ENCODE assay signal across 18 cellular contexts in the genomic region with DNA sequence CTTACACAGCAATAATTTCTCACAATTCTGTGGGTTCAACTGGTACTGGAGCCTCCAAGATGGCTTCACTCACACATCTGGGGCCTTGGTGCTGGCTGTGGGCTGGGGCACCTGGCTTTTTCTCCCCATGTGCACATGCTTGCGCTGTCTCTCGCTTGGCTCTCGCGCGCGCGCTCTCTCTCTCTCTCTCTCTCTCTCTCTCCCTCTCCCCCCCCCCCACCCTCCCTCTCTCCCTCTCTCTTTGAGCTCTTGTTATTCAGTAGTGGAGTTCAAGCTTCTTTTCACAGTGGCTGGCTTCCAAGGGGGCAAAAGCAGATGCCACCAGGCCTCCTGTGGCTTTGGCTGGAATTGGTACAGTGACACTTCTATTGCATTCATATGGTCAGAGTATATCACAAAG. TPM values are rescaled to one million over a fixed set of nuclear protein-coding genes. Genes with fewer than 3 reads are reported as not detected.
DNase-seq lines count a peak whose midpoint lies in the region; FAIRE-seq and TF ChIP-seq lines count a peak whose summit lies in the region.
"Had no signal": no experiment of that assay in that cellular context is flagged by ENCODE, and none has a peak within 500 bp of the region (broad histone marks: within the 10 kb centered on the region; RNA-seq: fewer than 3 reads in every experiment).

No MANE protein-coding gene starts in this region.

- H3K27me3 Mint-ChIP-seq in endodermal cell (ENCODE audit: insufficient read depth) = no peaks in the 10 kb centered on the region

- DNase-seq in ELF-1 (ENCODE audit: low read depth, low spot score) = peak; percentile 55
- DNase-seq in endodermal cell = peak; percentile 50
- peak; percentile 34 for DNase-seq in pons (ENCODE audit: low spot score)
- no peak for DNase-seq in GM20000 (ENCODE audit: low spot score)
- no peak for DNase-seq in kidney
- no peak for DNase-seq in dermis blood vessel endothelial cell
- DNase-seq: DMS153, EL, NCI-H1417, NCI-H187 treated with DMSO at 0.1 percent for 48 hours, NCI-H2171, NCI-H524 had no signal

- H3K27me3 ChIP-seq in HUES6 (ENCODE audit: control insufficient read depth, insufficient read depth, low read length) = no peaks in the 10 kb centered on the region
- H3K27me3 ChIP-seq in endodermal cell (ENCODE audit: control insufficient read depth, insufficient read depth, low read length, poor library complexity, severe bottlenecking) = no peaks in the 10 kb centered on the region

- H3K9me3 ChIP-seq in HUES6 (ENCODE audit: control insufficient read depth, insufficient read depth, low read depth, low read length) (no peaks in the 10 kb centered on the region), endodermal cell (ENCODE audit: control insufficient read depth, low read length) (no peaks in the 10 kb centered on the region), kidney (ENCODE audit: control insufficient read depth in 1 of 2, low read length in 2 of 2) (no peaks in the 10 kb centered on the region)

- H3K4me3 ChIP-seq in HUES6 (ENCODE audit: low read depth, low read length) (peak overlapping the region; percentile 18; the same call in 1 of the 2 replicates), endodermal cell (ENCODE audit: low read length) (no peak overlapping the region), kidney (ENCODE audit: low read length in 2 of 2) (no peak overlapping the region)
- H3K4me3 ChIP-seq: K562 had no signal

- H3K9me3 Mint-ChIP-seq in endodermal cell = no peaks in the 10 kb centered on the region

- H3K4me1 ChIP-seq in HUES6 (ENCODE audit: control insufficient read depth, insufficient read depth, low read length) (peaks cover 40% of the 10 kb centered on the region), endodermal cell (ENCODE audit: control insufficient read depth, insufficient read depth, low read length) (no peaks in the 10 kb centered on the region), kidney (ENCODE audit: control insufficient read depth in 1 of 2, insufficient read depth in 1 of 2, low read depth in 1 of 2, low read length in 2 of 2) (no peaks in the 10 kb centered on the region)

- peaks cover 25% of the 10 kb centered on the region for H3K4me1 Mint-ChIP-seq in endodermal cell

- H3K27ac ChIP-seq in HUES6 (ENCODE audit: low read depth, low read length) (0 out of 2 replicates have a peak overlapping the region, but pooled peaks have one; percentile 47), endodermal cell (ENCODE audit: low read depth, low read length) (no peak overlapping the region), kidney (ENCODE audit: low read depth in 2 of 2, low read length in 2 of 2) (no peak overlapping the region)
- H3K27ac ChIP-seq: C4-2B, HL-60 had no signal

- H3K9ac ChIP-seq in HUES6 (ENCODE audit: low read length) (no peak overlapping the region), endodermal cell (ENCODE audit: extremely low read depth, low read length, poor library complexity, severe bottlenecking) (no peak overlapping the region), kidney (ENCODE audit: low read length in 2 of 2) (no peak overlapping the region)

- 100% methylated on average over 2 of the region's 7 CpGs; no CpG with 5 or more reads in 1 of the 2 experiments for WGBS in endodermal cell (ENCODE audit: insufficient coverage in 1 of 2, insufficient read length in 1 of 2), 2 experiments

- no peak for FAIRE-seq in kidney (lab: Jason Lieb, UNC)
- FAIRE-seq: HTR-8/SVneo, K562 had no signal

- H3K36me3 Mint-ChIP-seq in endodermal cell (ENCODE audit: low read depth) = peaks cover 9% of the 10 kb centered on the region

- intact Hi-C loops in kidney (cut with DNase I) = no loop called here

- no peak overlapping the region for H3K27ac Mint-ChIP-seq in endodermal cell

- TF ChIP-seq CTCF in endodermal cell (conservative IDR thresholded peaks at IDR 0.05) (no peak), GM20000 (IDR thresholded peaks at IDR 0.05; ENCODE audit: extremely low read depth, missing control alignments) (no peak), kidney (IDR thresholded peaks at IDR 0.05; ENCODE audit: borderline replicate concordance, extremely low read depth, insufficient read depth) (no peak)

- no peak overlapping the region for H3K4me3 Mint-ChIP-seq in endodermal cell

- H3K36me3 ChIP-seq in HUES6 (ENCODE audit: control insufficient read depth, insufficient read depth, low read length) (peaks cover 5% of the 10 kb centered on the region; the same call in 1 of the 2 replicates), endodermal cell (ENCODE audit: control insufficient read depth, insufficient read depth, low read length) (peaks cover 5% of the 10 kb centered on the region), kidney (ENCODE audit: control insufficient read depth in 1 of 2, insufficient read depth in 2 of 2, low read length in 2 of 2) (no peaks in the 10 kb centered on the region)

RNA-seq across cellular contexts. Expression of gene TBCC, which starts 10.8 kb away (rescaled TPM):
- 10 to 100 TPM; 16.7 to 21.9 TPM for total RNA-seq in endodermal cell
- 28.6 TPM for polyA plus RNA-seq in endodermal cell (2013, experiment 1 of 2)
- 21.4 TPM for polyA plus RNA-seq in endodermal cell (2013, experiment 2 of 2)
- 21.2 TPM for total RNA-seq in kidney
- polyA plus RNA-seq in kidney (ENCODE audit: insufficient read depth, low read depth, low replicate concordance) = 17.6 TPM
- total RNA-seq in dermis blood vessel endothelial cell = 41.9 and 53.4 TPM in 2 replicates

RNA-seq across cellular contexts. Expression of gene BICRAL, which starts 25.1 kb away (rescaled TPM):
- total RNA-seq in endodermal cell = 10 to 100 TPM; 11.6 to 14.9 TPM
- 7.7 TPM for polyA plus RNA-seq in endodermal cell (2013, experiment 1 of 2)
- polyA plus RNA-seq in endodermal cell (2013, experiment 2 of 2) = 6.8 TPM
- total RNA-seq in kidney = 20.9 TPM
- polyA plus RNA-seq in kidney (ENCODE audit: insufficient read depth, low read depth, low replicate concordance) = 2.7 TPM
- total RNA-seq in dermis blood vessel endothelial cell = 4.9 and 6.8 TPM in 2 replicates

RNA-seq across cellular contexts. Expression of gene PRPH2, which starts 34.3 kb away (rescaled TPM):
- total RNA-seq in endodermal cell (under 1 TPM; 0.35 to 0.40 TPM), kidney (1.6 TPM), dermis blood vessel endothelial cell (0.17 and 2.0 TPM in 2 replicates)
- polyA plus RNA-seq in endodermal cell (2013, experiment 1 of 2) = 0.11 TPM
- polyA plus RNA-seq in endodermal cell (2013, experiment 2 of 2) = not detected
- 0.75 TPM for polyA plus RNA-seq in kidney (ENCODE audit: insufficient read depth, low read depth, low replicate concordance)
- total RNA-seq: K562, SK-MEL-5 had no signal

Comparison
In these comparisons a context has a peak if more than half of its experiments do, and no peak if none do; other contexts are left out.
1. DNase-seq: peak in ELF-1 (single experiment), endodermal cell (single experiment) and pons (single experiment); none in GM20000 (single experiment), kidney (single experiment) and dermis blood vessel endothelial cell (single experiment).